Comparison of ENCODE assay signal across 14 cellular contexts in genomic region chr5:82092-82491, GRCh38. TPM values are rescaled to one million over a fixed set of nuclear protein-coding genes. Genes with fewer than 3 reads are reported as not detected.
DNase-seq lines count a peak whose midpoint lies in the region; ATAC-seq and TF ChIP-seq lines count a peak whose summit lies in the region.
"Had no signal": no experiment of that assay in that cellular context is flagged by ENCODE, and none has a peak within 500 bp of the region (broad histone marks: within the 10 kb centered on the region; RNA-seq: fewer than 3 reads in every experiment).

No MANE protein-coding gene starts in this region.

- peak overlapping the region; percentile 58 for H2BK5ac ChIP-seq in neuronal stem cell (ENCODE audit: low read length)

- WGBS in neuronal stem cell (ENCODE audit: extremely low coverage in 2 of 2, insufficient read length in 2 of 2, insufficient replicate concordance in 1 of 2), 2 donors = no CpG with 5 or more reads among the region's 10 CpGs

- H3K27me3 ChIP-seq in neuronal stem cell (ENCODE audit: control insufficient read depth in 3 of 3, insufficient read depth in 3 of 3, low read depth in 1 of 3, low read length in 3 of 3) = no peaks in the 10 kb centered on the region

- no peak for TF ChIP-seq CTCF in fibroblast of pulmonary artery (IDR thresholded peaks at IDR 0.05; ENCODE audit: low read length, missing control alignments)

- peak overlapping the region; percentile 96 for H3K18ac ChIP-seq in neuronal stem cell (ENCODE audit: low read length)

- peak overlapping the region; percentile 80 for H3K4ac ChIP-seq in neuronal stem cell (ENCODE audit: low read length)

- H2AFZ ChIP-seq in neuronal stem cell (ENCODE audit: low read length) = no peak overlapping the region

- H2BK15ac ChIP-seq in neuronal stem cell (ENCODE audit: low read length) = peak overlapping the region; percentile 82

- peak overlapping the region; percentile 97 for H3K27ac ChIP-seq in neuronal stem cell (replicated peaks; ENCODE audit: low read length)

- peak overlapping the region; percentile 98 for H2BK12ac ChIP-seq in neuronal stem cell (ENCODE audit: low read length)

- H3K4me3 ChIP-seq in fibroblast of pulmonary artery (replicated peaks; ENCODE audit: low read depth, low read length) = no peak overlapping the region
- H3K4me3 ChIP-seq in neuronal stem cell (ENCODE audit: low read length in 2 of 2) = peak overlapping the region in 1 of 2 donors; percentile 8

- H3K23ac ChIP-seq in neuronal stem cell (ENCODE audit: low read depth, low read length, poor library complexity) = peak overlapping the region; percentile 6

- peak overlapping the region; percentile 50 for H3K4me2 ChIP-seq in neuronal stem cell (ENCODE audit: insufficient read depth, low read length, poor library complexity, severe bottlenecking)

- peak overlapping the region; percentile 12 for H2BK120ac ChIP-seq in neuronal stem cell (ENCODE audit: low read depth, low read length)

- no peaks in the 10 kb centered on the region for H3K36me3 ChIP-seq in ES-I3 (ENCODE audit: insufficient read depth, low read length)
- H3K36me3 ChIP-seq in neuronal stem cell (replicated peaks in 1 of 2; ENCODE audit: control insufficient read depth in 2 of 2, insufficient read depth in 2 of 2, low read length in 2 of 2) = no peaks in the 10 kb centered on the region

- no peak for ATAC-seq in GM21390 (IDR thresholded peaks at IDR 0.05; ENCODE audit: unreplicated experiment)
- ATAC-seq in GM19452 (IDR thresholded peaks at IDR 0.05; ENCODE audit: unreplicated experiment) = no peak

- H3K79me1 ChIP-seq in neuronal stem cell (ENCODE audit: low read depth, low read length) = no peaks in the 10 kb centered on the region

- H3K14ac ChIP-seq in neuronal stem cell (ENCODE audit: low read length) = no peak overlapping the region

- H3K9ac ChIP-seq in ES-I3 (ENCODE audit: low read depth, low read length) (0 out of 2 replicates have a peak overlapping the region, but pooled peaks have one; percentile 9), neuronal stem cell (ENCODE audit: low read depth, low read length, poor library complexity) (peak overlapping the region; percentile 89)

- no peak overlapping the region for H4K8ac ChIP-seq in neuronal stem cell (ENCODE audit: low read depth, low read length)

- peak; percentile 69 for DNase-seq in M059J (ENCODE audit: low read depth)
- peak; percentile 8 for DNase-seq in fibroblast of pulmonary artery (ENCODE audit: low read depth)
- peak; percentile 83 for DNase-seq in neuronal stem cell (ENCODE audit: low spot score)
- DNase-seq in stimulated activated CD4-positive, alpha-beta T cell treated with anti-CD3 and anti-CD28 coated beads, Interleukin-4, amount 100 ng/mL, for 1 hour = no peak
- no peak for DNase-seq in NCI-H345 treated with DMSO at 0.1 percent for 48 hours (lab: John Stamatoyannopoulos, UW; ENCODE audit: unreplicated experiment)
- DNase-seq: activated CD8-positive, alpha-beta memory T cell treated with anti-CD3 and anti-CD28 coated beads for 24 hours; activated naive CD8-positive, alpha-beta T cell treated with anti-CD3 and anti-CD28 coated beads, Interleukin-2, amount 10 ng/mL, durations not matched to agents 7 days and 5 days; head of caudate nucleus; NCI-H1105 treated with DMSO at 0.1 percent for 48 hours; NK-92 treated with Interleukin-12 subunit alpha and Interleukin-12 subunit beta, amount 100 ng/mL, for 24 hours had no signal

- H4K91ac ChIP-seq in neuronal stem cell (ENCODE audit: low read depth, low read length, poor library complexity) = peak overlapping the region; percentile 94

- peaks cover 19% of the 10 kb centered on the region for H3K4me1 ChIP-seq in ES-I3 (ENCODE audit: insufficient read depth, low read length)
- peaks cover 47 to 52% of the 10 kb centered on the region in 2 donors for H3K4me1 ChIP-seq in neuronal stem cell (ENCODE audit: control insufficient read depth in 2 of 2, insufficient read depth in 1 of 2, low read depth in 1 of 2, low read length in 2 of 2)

- peak overlapping the region; percentile 98 for H2AK5ac ChIP-seq in neuronal stem cell (ENCODE audit: low read depth, low read length)

- no peaks in the 10 kb centered on the region for H3K9me3 ChIP-seq in ES-I3 (ENCODE audit: control insufficient read depth, insufficient read depth, low read length)
- H3K9me3 ChIP-seq in neuronal stem cell (replicated peaks in 1 of 2; ENCODE audit: control insufficient read depth in 2 of 2, insufficient read depth in 1 of 2, low read depth in 1 of 2, low read length in 2 of 2) = peaks cover 0 to 3% of the 10 kb centered on the region in 2 donors

RNA-seq across cellular contexts. Expression of gene PLEKHG4B, which starts 9.9 kb away (rescaled TPM):
- 5.7 and 9.9 TPM in 2 replicates for total RNA-seq in M059J (2014; rRNA removed; shearing (Covaris generic))
- 46.5 TPM for polyA plus RNA-seq in neuronal stem cell (2013, experiment 1 of 2)
- 48.4 TPM for polyA plus RNA-seq in neuronal stem cell (2013, experiment 2 of 2)
- total RNA-seq: T-helper 2 cell treated with Interferon-gamma antibody and Interleukin-4, amounts not matched to agents 100 ng/mL and 5 ng/mL, for 36 hours had no signal

Comparison
In these comparisons a context has a peak if more than half of its experiments do, and no peak if none do; other contexts are left out.
1. DNase-seq: peak in M059J (single experiment), fibroblast of pulmonary artery (single experiment) and neuronal stem cell (single experiment); none in stimulated activated CD4-positive, alpha-beta T cell treated with anti-CD3 and anti-CD28 coated beads, Interleukin-4, amount 100 ng/mL, for 1 hour (single experiment) and NCI-H345 treated with DMSO at 0.1 percent for 48 hours (single experiment).